In genomic region chr19:3984584-3984907, GRCh38 we compare ENCODE assay signal across 8 cellular contexts.
DNase-seq lines count a peak whose midpoint lies in the region; ATAC-seq and TF ChIP-seq lines count a peak whose summit lies in the region.

No MANE protein-coding gene starts in this region.

- H3K4me3 ChIP-seq in AG09309 (ENCODE audit: control insufficient read depth, low read depth, low read length), result peak overlapping the region; percentile 78
- H3K4me3 ChIP-seq in KMS-11 (IDR thresholded peaks at IDR 0.05; ENCODE audit: insufficient read depth, low read depth, low read length), result no peak overlapping the region
- peak overlapping the region; percentile 77 to 81 for H3K4me3 ChIP-seq in muscle layer of duodenum (ENCODE audit: low read depth in 1 of 2, low read length in 2 of 2)

- peaks cover 25% of the 10 kb centered on the region for H4K20me1 ChIP-seq in KMS-11 (ENCODE audit: insufficient read depth)

- H3K4me2 ChIP-seq in KMS-11, result peak overlapping the region; percentile 94

- no peaks in the 10 kb centered on the region for H3K27me3 ChIP-seq in KMS-11 (ENCODE audit: insufficient read depth, low read depth)
- no peaks in the 10 kb centered on the region for H3K27me3 ChIP-seq in muscle layer of duodenum (ENCODE audit: low read depth, low read length)

- H3K9ac ChIP-seq in KMS-11, result peak overlapping the region; percentile 97

- peaks cover 45% of the 10 kb centered on the region for H3K4me1 ChIP-seq in KMS-11 (ENCODE audit: low read depth, poor library complexity, severe bottlenecking)
- H3K4me1 ChIP-seq in muscle layer of duodenum (ENCODE audit: control insufficient read depth in 1 of 2, insufficient read depth in 2 of 2, low read length in 2 of 2), result peaks cover 8 to 47% of the 10 kb centered on the region in 2 donors

- no peaks in the 10 kb centered on the region for H3K9me3 Mint-ChIP-seq in dendritic cell treated with granulocyte-macrophage colony-stimulating factor and Interleukin-4, amounts not matched to agents 40 ng/mL and 50 ng/mL, for 4 days

- peaks cover 58% of the 10 kb centered on the region for H3K36me3 Mint-ChIP-seq in dendritic cell treated with granulocyte-macrophage colony-stimulating factor and Interleukin-4, amounts not matched to agents 40 ng/mL and 50 ng/mL, for 4 days (ENCODE audit: low read depth)

- H3K79me2 ChIP-seq in KMS-11 (ENCODE audit: insufficient read depth, low read depth), result peaks cover 57% of the 10 kb centered on the region

- H3K9me3 ChIP-seq in muscle layer of duodenum (ENCODE audit: control insufficient read depth in 1 of 2, low read length in 2 of 2), result no peaks in the 10 kb centered on the region

- H3K36me3 ChIP-seq in KMS-11 (ENCODE audit: insufficient read depth) (peaks cover 39% of the 10 kb centered on the region), muscle layer of duodenum (ENCODE audit: control insufficient read depth in 1 of 2, insufficient read depth in 2 of 2, low read length in 2 of 2) (peaks cover 46 to 47% of the 10 kb centered on the region in 2 donors)

- DNase-seq in AG09309 (ENCODE audit: low read depth) (no peak), NCI-H1092 treated with DMSO at 0.1 percent for 48 hours (lab: John Stamatoyannopoulos, UW) (no peak)

- H3K4me1 Mint-ChIP-seq in dendritic cell treated with granulocyte-macrophage colony-stimulating factor and Interleukin-4, amounts not matched to agents 40 ng/mL and 50 ng/mL, for 4 days (ENCODE audit: low read depth), result peaks cover 43% of the 10 kb centered on the region

- no peak for ATAC-seq in HG02884 (IDR thresholded peaks at IDR 0.05; ENCODE audit: unreplicated experiment)
- ATAC-seq in HG03565 (IDR thresholded peaks at IDR 0.05; ENCODE audit: unreplicated experiment), result no peak
- ATAC-seq in HG02938 (IDR thresholded peaks at IDR 0.05; ENCODE audit: unreplicated experiment), result no peak

- H2AFZ ChIP-seq in KMS-11 (ENCODE audit: low read depth), result no peak overlapping the region

- H3K27ac ChIP-seq in KMS-11, result peak overlapping the region; percentile 94
- peak overlapping the region; percentile 95 for H3K27ac ChIP-seq in muscle layer of duodenum (ENCODE audit: low read length)

- H3K4me3 Mint-ChIP-seq in dendritic cell treated with granulocyte-macrophage colony-stimulating factor and Interleukin-4, amounts not matched to agents 40 ng/mL and 50 ng/mL, for 4 days, result peak overlapping the region; percentile 90

- peak overlapping the region; percentile 92 for H3K27ac Mint-ChIP-seq in dendritic cell treated with granulocyte-macrophage colony-stimulating factor and Interleukin-4, amounts not matched to agents 40 ng/mL and 50 ng/mL, for 4 days

- intact Hi-C loops in dendritic cell treated with granulocyte-macrophage colony-stimulating factor and Interleukin-4, amounts not matched to agents 40 ng/mL and 50 ng/mL, for 4 days (cut with micrococcal nuclease), result loop anchor here (10.0 kb wide), 1 partner anchor 220 kb away; no protein-coding TSS in a partner anchor

- TF ChIP-seq CTCF in AG09309 (IDR thresholded peaks at IDR 0.05; ENCODE audit: control insufficient read depth, insufficient read depth, low read depth, low read length, missing control alignments), result no peak
- no peak for TF ChIP-seq CTCF in KMS-11 (conservative IDR thresholded peaks at IDR 0.05; ENCODE audit: low read depth, low read length)

- H3K27me3 Mint-ChIP-seq in dendritic cell treated with granulocyte-macrophage colony-stimulating factor and Interleukin-4, amounts not matched to agents 40 ng/mL and 50 ng/mL, for 4 days, result peaks cover 2% of the 10 kb centered on the region
